1 cellular context compared by ENCODE assay signal in the genomic region with DNA sequence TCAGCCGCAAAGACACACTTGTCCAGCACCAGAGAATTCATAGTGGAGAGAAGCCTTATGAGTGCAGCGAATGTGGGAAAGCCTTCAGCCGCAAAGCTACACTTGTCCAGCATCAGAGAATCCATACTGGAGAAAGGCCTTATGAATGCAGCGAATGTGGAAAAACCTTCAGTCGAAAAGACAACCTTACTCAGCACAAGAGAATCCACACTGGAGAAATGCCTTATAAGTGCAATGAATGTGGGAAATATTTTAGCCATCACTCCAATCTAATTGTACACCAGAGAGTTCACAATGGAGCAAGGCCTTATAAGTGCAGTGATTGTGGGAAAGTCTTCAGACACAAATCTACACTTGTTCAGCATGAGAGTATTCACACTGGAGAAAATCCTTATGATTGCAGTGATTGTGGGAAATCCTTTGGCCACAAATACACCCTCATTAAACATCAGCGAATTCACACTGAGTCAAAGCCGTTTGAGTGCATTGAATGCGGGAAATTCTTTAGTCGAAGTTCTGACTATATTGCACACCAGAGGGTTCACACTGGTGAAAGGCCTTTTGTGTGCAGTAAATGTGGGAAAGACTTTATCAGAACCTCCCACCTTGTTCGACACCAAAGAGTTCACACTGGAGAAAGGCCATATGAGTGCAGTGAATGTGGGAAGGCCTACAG.
TF ChIP-seq lines count a peak whose summit lies in the region.

No MANE protein-coding gene starts in this region.

TF ChIP-seq in GM23338, 12 proteins besides CTCF, POLR2A, EP300 and RAD21 (continued from another document):
- TF ChIP-seq POLR2AphosphoS5 (IDR thresholded peaks at IDR 0.05; ENCODE audit: low read depth) (no peak), ZNF462 (CRISPR knock-in tag; IDR thresholded peaks at IDR 0.05) (no peak), EZH2 (IDR thresholded peaks at IDR 0.05; ENCODE audit: low read depth, unreplicated experiment) (no peak)
TF ChIP-seq in GM23338: peak in this region for 0.
